ENCODE assay signal across 16 cellular contexts in genomic region chr9:9556865-9557803, GRCh38.
A peak's percentile ranks its signal among the peaks of the same experiment; 100 is the strongest.
DNase-seq lines count a peak whose midpoint lies in the region; ATAC-seq and TF ChIP-seq lines count a peak whose summit lies in the region.
"Had no signal": no experiment of that assay in that cellular context is flagged by ENCODE, and none has a peak within 500 bp of the region (broad histone marks: within the 10 kb centered on the region; RNA-seq: fewer than 3 reads in every experiment).

No MANE protein-coding gene starts in this region.

- no peaks in the 10 kb centered on the region for H4K20me1 ChIP-seq in GM23248 (ENCODE audit: insufficient read depth)

- H3K27me3 ChIP-seq in HAP-1 (ENCODE audit: low read depth) (no peaks in the 10 kb centered on the region), iPS-18a (ENCODE audit: control insufficient read depth, insufficient read depth, low read length) (no peaks in the 10 kb centered on the region), GM23248 (replicated peaks; ENCODE audit: insufficient read depth) (no peaks in the 10 kb centered on the region), tibial nerve (no peaks in the 10 kb centered on the region)

- H3F3A ChIP-seq in GM23248 (ENCODE audit: insufficient read depth) = no peaks in the 10 kb centered on the region

- H3K27ac Mint-ChIP-seq in WTC11 (peak overlapping the region; percentile 99), mesothelial cell of epicardium (peak overlapping the region; percentile 80), glutamatergic neuron (ENCODE audit: unreplicated experiment) (no peak overlapping the region)
- H3K27ac Mint-ChIP-seq: CD4-positive, alpha-beta T cell had no signal

- POLR2A ChIA-PET in WTC11 (lab: Charles Lee) = no interaction called here

- CTCF ChIA-PET in WTC11 (lab: Charles Lee) = interaction anchor here (1.0 kb wide), 2 partner anchors 13 to 20 kb away, joined by 3 to 4 read pairs; no protein-coding TSS in a partner anchor

- H3K9me3 ChIP-seq in HAP-1 = no peaks in the 10 kb centered on the region
- H3K9me3 ChIP-seq in iPS-18a (ENCODE audit: control insufficient read depth, low read depth, low read length) = no peaks in the 10 kb centered on the region
- H3K9me3 ChIP-seq in GM23248 (ENCODE audit: low read depth) = no peaks in the 10 kb centered on the region
- H3K9me3 ChIP-seq in tibial nerve = no peaks in the 10 kb centered on the region
- H3K9me3 ChIP-seq: Caco-2 had no signal

- in situ Hi-C loops in HAP-1 (cut with MboI; ENCODE audit: low sequenced_read_pairs) (no loop called here), GM23248 (cut with MboI) (no loop called here)

- ATAC-seq in WTC11 = peak; percentile 91
- ATAC-seq: A549, GM12878 had no signal

- H3K36me3 ChIP-seq in HAP-1 (replicated peaks) = no peaks in the 10 kb centered on the region
- H3K36me3 ChIP-seq in iPS-18a (ENCODE audit: control insufficient read depth, low read depth, low read length) = no peaks in the 10 kb centered on the region
- H3K36me3 ChIP-seq in GM23248 (ENCODE audit: low read depth) = no peaks in the 10 kb centered on the region
- no peaks in the 10 kb centered on the region for H3K36me3 ChIP-seq in tibial nerve

- no peak overlapping the region for H3K4me3 ChIP-seq in HAP-1
- peak overlapping the region; percentile 56 for H3K4me3 ChIP-seq in iPS-18a (ENCODE audit: low read length)
- H3K4me3 ChIP-seq in GM23248 = no peak overlapping the region
- no peak overlapping the region for H3K4me3 ChIP-seq in tibial nerve
- H3K4me3 ChIP-seq: A549, GM12878 had no signal

- H3K4me1 Mint-ChIP-seq in WTC11 (peaks cover 52% of the 10 kb centered on the region), mesothelial cell of epicardium (peaks cover 29% of the 10 kb centered on the region), glutamatergic neuron (ENCODE audit: low read depth, unreplicated experiment) (peaks cover 14% of the 10 kb centered on the region)

- no peak overlapping the region for H3K4me2 ChIP-seq in GM23248 (ENCODE audit: unreplicated experiment)
- H3K4me2 ChIP-seq: A549 had no signal

- H3K4me3 Mint-ChIP-seq in WTC11 (peak overlapping the region; percentile 46), mesothelial cell of epicardium (no peak overlapping the region), glutamatergic neuron (ENCODE audit: unreplicated experiment) (no peak overlapping the region)
- H3K4me3 Mint-ChIP-seq: CD4-positive, alpha-beta T cell had no signal

- H3K36me3 Mint-ChIP-seq in WTC11 = no peaks in the 10 kb centered on the region
- H3K36me3 Mint-ChIP-seq in mesothelial cell of epicardium = no peaks in the 10 kb centered on the region
- no peaks in the 10 kb centered on the region for H3K36me3 Mint-ChIP-seq in glutamatergic neuron (ENCODE audit: unreplicated experiment)

- TF ChIP-seq CTCF in WTC11 (IDR thresholded peaks at IDR 0.05) (no peak), mesothelial cell of epicardium (IDR thresholded peaks at IDR 0.05; ENCODE audit: unreplicated experiment) (no peak), glutamatergic neuron (IDR thresholded peaks at IDR 0.05; ENCODE audit: partially characterized antibody, unreplicated experiment) (no peak), tibial nerve (IDR thresholded peaks at IDR 0.05) (no peak)

- peak overlapping the region; percentile 65 for H3K9ac ChIP-seq in iPS-18a (ENCODE audit: low read length)
- H3K9ac ChIP-seq in GM23248 = no peak overlapping the region

- H3K27me3 Mint-ChIP-seq in WTC11 (ENCODE audit: low read depth) (no peaks in the 10 kb centered on the region), mesothelial cell of epicardium (ENCODE audit: low read depth) (no peaks in the 10 kb centered on the region), glutamatergic neuron (ENCODE audit: unreplicated experiment) (peaks cover 6% of the 10 kb centered on the region)
- H3K27me3 Mint-ChIP-seq: CD4-positive, alpha-beta T cell had no signal

- 10% methylated on average over 4 of the region's 4 CpGs for WGBS in GM23248 (ENCODE audit: low coverage in 1 of 2, low lambda C conversion rate in 2 of 2, missing lambda C conversion rate in 2 of 2), 2 experiments
- 51% methylated on average over 4 of the region's 4 CpGs for WGBS in tibial nerve, 2 donors

- H3K9me2 ChIP-seq in GM23248 (ENCODE audit: insufficient read depth) = no peaks in the 10 kb centered on the region

- H3K9me3 Mint-ChIP-seq in WTC11 (no peaks in the 10 kb centered on the region; the same call in 1 of the 2 replicates), mesothelial cell of epicardium (peaks cover 3% of the 10 kb centered on the region), glutamatergic neuron (ENCODE audit: unreplicated experiment) (peaks cover 4% of the 10 kb centered on the region)
- H3K9me3 Mint-ChIP-seq: CD4-positive, alpha-beta T cell had no signal

- H3K27ac ChIP-seq in iPS-18a (ENCODE audit: low read length) (peak overlapping the region; percentile 52), GM23248 (no peak overlapping the region), tibial nerve (no peak overlapping the region)
- H3K27ac ChIP-seq: A549, HL-60 had no signal

- no peak for TF ChIP-seq EP300 in tibial nerve (IDR thresholded peaks at IDR 0.05)

- H3K4me1 ChIP-seq in HAP-1 = peaks cover 31% of the 10 kb centered on the region
- H3K4me1 ChIP-seq in iPS-18a (ENCODE audit: control insufficient read depth, low read depth, low read length) = peaks cover 26% of the 10 kb centered on the region
- H3K4me1 ChIP-seq in GM23248 (ENCODE audit: insufficient read depth) = no peaks in the 10 kb centered on the region
- H3K4me1 ChIP-seq in tibial nerve = no peaks in the 10 kb centered on the region
- H3K4me1 ChIP-seq: A549, Caco-2 had no signal

- no peak for TF ChIP-seq POLR2A in tibial nerve (IDR thresholded peaks at IDR 0.05)

- DNase-seq in HAP-1 (ENCODE audit: low spot score in 2 of 2) (peak; percentile 49 to 84), WTC11 (ENCODE audit: low spot score) (peak; percentile 21), mesothelial cell of epicardium (ENCODE audit: low spot score in 2 of 2, unreplicated experiment in 2 of 2) (no peak), NCI-H187 (lab: John Stamatoyannopoulos, UW) (no peak), glutamatergic neuron (no peak), GM23248 (no peak), tibial nerve (ENCODE audit: low spot score in 2 of 2) (no peak)
- DNase-seq: Caco-2; CD4-positive, alpha-beta T cell; NCI-H1092 treated with DMSO at 0.1 percent for 48 hours; NCI-H146; NCI-H748 treated with DMSO at 0.1 percent for 48 hours had no signal

- no peak overlapping the region for H2AFZ ChIP-seq in GM23248

- H3K79me2 ChIP-seq in GM23248 (ENCODE audit: insufficient read depth) = no peaks in the 10 kb centered on the region

TF ChIP-seq in WTC11, 78 proteins besides CTCF, POLR2A, EP300 and RAD21:
- TF ChIP-seq ZNF416 (CRISPR knock-in tag; IDR thresholded peaks at IDR 0.05) (no peak), ZNF425 (CRISPR knock-in tag; conservative IDR thresholded peaks at IDR 0.05) (0 out of 2 replicates have a peak, but pooled peaks have one; percentile 27), TEAD1 (CRISPR knock-in tag; IDR thresholded peaks at IDR 0.05) (peak; percentile 81; the same call in 1 of the 2 replicates), NFE2L1 (CRISPR knock-in tag; IDR thresholded peaks at IDR 0.05) (0 out of 2 replicates have a peak, but pooled peaks have one; percentile 43), ZNF281 (CRISPR knock-in tag; IDR thresholded peaks at IDR 0.05) (peak; percentile 71; the same call in 1 of the 2 replicates)

Comparison
In these comparisons a context has a peak if more than half of its experiments do, and no peak if none do; other contexts are left out.
1. DNase-seq: peak in HAP-1 (2 of 2) and WTC11 (single experiment); none in mesothelial cell of epicardium (0 of 2), NCI-H187 (0 of 2), glutamatergic neuron (single experiment), GM23248 (single experiment) and tibial nerve (0 of 2).